1 cellular context compared by ENCODE assay signal in the genomic region with DNA sequence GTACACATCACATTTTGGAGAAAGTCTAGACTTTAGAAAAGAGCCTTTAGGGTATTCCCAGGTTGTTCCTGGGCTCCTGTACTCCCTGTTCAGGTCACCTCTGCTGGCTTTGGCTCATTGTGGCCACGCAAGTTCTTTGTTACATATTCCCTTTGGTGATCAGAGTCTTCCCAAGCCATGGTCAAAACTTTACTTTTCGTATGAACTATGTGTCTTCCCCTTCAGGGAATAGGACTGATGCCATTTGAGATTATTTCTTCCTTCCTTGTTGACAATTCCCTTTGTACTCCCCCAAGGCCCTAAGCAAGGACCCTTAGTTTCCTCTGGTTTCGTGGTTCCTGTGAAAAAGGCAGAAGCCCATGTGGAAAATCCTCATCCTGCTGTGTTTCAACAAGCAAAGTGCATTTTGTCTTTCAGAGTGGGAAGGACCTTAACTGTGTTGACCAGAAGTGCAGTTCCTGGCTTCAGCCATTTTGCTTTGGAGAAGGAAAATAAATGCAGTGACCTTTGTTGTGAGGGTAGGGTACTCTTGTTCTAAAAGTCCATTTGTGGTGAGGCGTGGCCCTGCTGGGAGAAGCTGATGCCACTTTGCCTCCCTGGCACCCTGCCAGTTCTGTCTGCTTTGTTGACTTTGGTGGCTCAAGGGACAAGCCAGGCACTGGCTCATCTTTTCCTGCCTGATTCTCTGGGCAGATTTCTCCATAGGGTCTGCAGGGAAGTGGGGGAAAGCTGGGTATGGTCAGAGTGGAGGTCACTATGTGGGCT.
TF ChIP-seq lines count a peak whose summit lies in the region.

No MANE protein-coding gene starts in this region.

TF ChIP-seq in HepG2, 621 proteins besides CTCF, POLR2A, EP300 and RAD21 (continued from another document and continues in another):
- TF ChIP-seq, protein P1, sequence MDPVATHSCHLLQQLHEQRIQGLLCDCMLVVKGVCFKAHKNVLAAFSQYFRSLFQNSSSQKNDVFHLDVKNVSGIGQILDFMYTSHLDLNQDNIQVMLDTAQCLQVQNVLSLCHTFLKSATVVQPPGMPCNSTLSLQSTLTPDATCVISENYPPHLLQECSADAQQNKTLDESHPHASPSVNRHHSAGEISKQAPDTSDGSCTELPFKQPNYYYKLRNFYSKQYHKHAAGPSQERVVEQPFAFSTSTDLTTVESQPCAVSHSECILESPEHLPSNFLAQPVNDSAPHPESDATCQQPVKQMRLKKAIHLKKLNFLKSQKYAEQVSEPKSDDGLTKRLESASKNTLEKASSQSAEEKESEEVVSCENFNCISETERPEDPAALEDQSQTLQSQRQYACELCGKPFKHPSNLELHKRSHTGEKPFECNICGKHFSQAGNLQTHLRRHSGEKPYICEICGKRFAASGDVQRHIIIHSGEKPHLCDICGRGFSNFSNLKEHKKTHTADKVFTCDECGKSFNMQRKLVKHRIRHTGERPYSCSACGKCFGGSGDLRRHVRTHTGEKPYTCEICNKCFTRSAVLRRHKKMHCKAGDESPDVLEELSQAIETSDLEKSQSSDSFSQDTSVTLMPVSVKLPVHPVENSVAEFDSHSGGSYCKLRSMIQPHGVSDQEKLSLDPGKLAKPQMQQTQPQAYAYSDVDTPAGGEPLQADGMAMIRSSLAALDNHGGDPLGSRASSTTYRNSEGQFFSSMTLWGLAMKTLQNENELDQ (CRISPR knock-in tag; IDR thresholded peaks at IDR 0.05; ENCODE audit: borderline replicate concordance): no peak
- TF ChIP-seq KLF16 (CRISPR knock-in tag; IDR thresholded peaks at IDR 0.05) (0 out of 4 replicates have a peak, but pooled peaks of 1 of the 2 experiments have one; percentile 23), MTERF4 (CRISPR knock-in tag; IDR thresholded peaks at IDR 0.05) (no peak), TAF1 (CRISPR knock-in tag; IDR thresholded peaks at IDR 0.05) (no peak), FOXC1 (CRISPR knock-in tag; IDR thresholded peaks at IDR 0.05; ENCODE audit: borderline replicate concordance) (no peak), STAT6 (CRISPR knock-in tag; IDR thresholded peaks at IDR 0.05; ENCODE audit: borderline replicate concordance) (no peak), CREB1 (IDR thresholded peaks at IDR 0.05) (no peak), CREB1 (CRISPR knock-in tag; IDR thresholded peaks at IDR 0.05) (peak; percentile 60), ZNF331 (CRISPR knock-in tag; IDR thresholded peaks at IDR 0.05) (peak; percentile 76), HNRNPH1 (optimal IDR thresholded peaks at IDR 0.05; ENCODE audit: low read depth, low read length) (no peak), ZNF644 (CRISPR knock-in tag; IDR thresholded peaks at IDR 0.05; ENCODE audit: low read depth) (peak; percentile 74), NAIF1 (CRISPR knock-in tag; IDR thresholded peaks at IDR 0.05; ENCODE audit: borderline replicate concordance) (no peak), JARID2 (CRISPR knock-in tag; IDR thresholded peaks at IDR 0.05; ENCODE audit: insufficient replicate concordance) (no peak), ZFP36L2 (CRISPR knock-in tag; IDR thresholded peaks at IDR 0.05) (no peak), PHF20 (CRISPR knock-in tag; IDR thresholded peaks at IDR 0.05) (no peak), ZNF670 (CRISPR knock-in tag; IDR thresholded peaks at IDR 0.05; ENCODE audit: borderline replicate concordance) (no peak), MXD1 (CRISPR knock-in tag; IDR thresholded peaks at IDR 0.05) (no peak), SCMH1 (CRISPR knock-in tag; IDR thresholded peaks at IDR 0.05; ENCODE audit: borderline replicate concordance) (no peak), SRY (CRISPR knock-in tag; IDR thresholded peaks at IDR 0.05) (no peak), CC2D1A (CRISPR knock-in tag; IDR thresholded peaks at IDR 0.05) (no peak), SP2 (CRISPR knock-in tag; IDR thresholded peaks at IDR 0.05) (no peak), TBX2 (CRISPR knock-in tag; IDR thresholded peaks at IDR 0.05; ENCODE audit: borderline replicate concordance) (peak; percentile 69; the same call in 1 of the 2 replicates), MTF1 (CRISPR knock-in tag; IDR thresholded peaks at IDR 0.05) (no peak), SNRNP70 (IDR thresholded peaks at IDR 0.05; ENCODE audit: low read depth, low read length) (no peak), PITX1 (CRISPR knock-in tag; IDR thresholded peaks at IDR 0.05) (peak; percentile 74), POGK (CRISPR knock-in tag; conservative IDR thresholded peaks at IDR 0.05) (no peak), NFRKB (IDR thresholded peaks at IDR 0.05) (no peak), REPIN1 (CRISPR knock-in tag; IDR thresholded peaks at IDR 0.05; ENCODE audit: borderline replicate concordance, low read depth) (no peak; the same call in 1 of the 2 replicates), ZNF781 (CRISPR knock-in tag; IDR thresholded peaks at IDR 0.05; ENCODE audit: borderline replicate concordance, not compliant biosample characterization) (peak; percentile 66), MTA1 (CRISPR knock-in tag; IDR thresholded peaks at IDR 0.05; ENCODE audit: borderline replicate concordance) (peak; percentile 85; the same call in 1 of the 2 replicates), KDM5B (CRISPR knock-in tag; IDR thresholded peaks at IDR 0.05; ENCODE audit: borderline replicate concordance) (no peak), MED1 (CRISPR knock-in tag; IDR thresholded peaks at IDR 0.05) (peak; percentile 74; the same call in 1 of the 2 replicates), SP140L (CRISPR knock-in tag; IDR thresholded peaks at IDR 0.05; ENCODE audit: borderline replicate concordance) (no peak), RARA (CRISPR knock-in tag; IDR thresholded peaks at IDR 0.05) (peak; percentile 67), ZNF20 (CRISPR knock-in tag; IDR thresholded peaks at IDR 0.05) (no peak), BRCA1 (CRISPR knock-in tag; IDR thresholded peaks at IDR 0.05) (peak; percentile 69; the same call in 1 of the 2 replicates), ZSCAN21 (CRISPR knock-in tag; IDR thresholded peaks at IDR 0.05; ENCODE audit: borderline replicate concordance) (no peak), PRMT3 (CRISPR knock-in tag; IDR thresholded peaks at IDR 0.05; ENCODE audit: borderline replicate concordance, low read depth) (no peak)
- TF ChIP-seq, protein P2, sequence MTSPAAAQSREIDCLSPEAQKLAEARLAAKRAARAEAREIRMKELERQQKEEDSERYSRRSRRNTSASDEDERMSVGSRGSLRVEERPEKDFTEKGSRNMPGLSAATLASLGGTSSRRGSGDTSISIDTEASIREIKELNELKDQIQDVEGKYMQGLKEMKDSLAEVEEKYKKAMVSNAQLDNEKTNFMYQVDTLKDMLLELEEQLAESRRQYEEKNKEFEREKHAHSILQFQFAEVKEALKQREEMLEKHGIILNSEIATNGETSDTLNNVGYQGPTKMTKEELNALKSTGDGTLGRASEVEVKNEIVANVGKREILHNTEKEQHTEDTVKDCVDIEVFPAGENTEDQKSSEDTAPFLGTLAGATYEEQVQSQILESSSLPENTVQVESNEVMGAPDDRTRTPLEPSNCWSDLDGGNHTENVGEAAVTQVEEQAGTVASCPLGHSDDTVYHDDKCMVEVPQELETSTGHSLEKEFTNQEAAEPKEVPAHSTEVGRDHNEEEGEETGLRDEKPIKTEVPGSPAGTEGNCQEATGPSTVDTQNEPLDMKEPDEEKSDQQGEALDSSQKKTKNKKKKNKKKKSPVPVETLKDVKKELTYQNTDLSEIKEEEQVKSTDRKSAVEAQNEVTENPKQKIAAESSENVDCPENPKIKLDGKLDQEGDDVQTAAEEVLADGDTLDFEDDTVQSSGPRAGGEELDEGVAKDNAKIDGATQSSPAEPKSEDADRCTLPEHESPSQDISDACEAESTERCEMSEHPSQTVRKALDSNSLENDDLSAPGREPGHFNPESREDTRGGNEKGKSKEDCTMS (CRISPR knock-in tag; conservative IDR thresholded peaks at IDR 0.05): no peak
- TF ChIP-seq, protein P3, sequence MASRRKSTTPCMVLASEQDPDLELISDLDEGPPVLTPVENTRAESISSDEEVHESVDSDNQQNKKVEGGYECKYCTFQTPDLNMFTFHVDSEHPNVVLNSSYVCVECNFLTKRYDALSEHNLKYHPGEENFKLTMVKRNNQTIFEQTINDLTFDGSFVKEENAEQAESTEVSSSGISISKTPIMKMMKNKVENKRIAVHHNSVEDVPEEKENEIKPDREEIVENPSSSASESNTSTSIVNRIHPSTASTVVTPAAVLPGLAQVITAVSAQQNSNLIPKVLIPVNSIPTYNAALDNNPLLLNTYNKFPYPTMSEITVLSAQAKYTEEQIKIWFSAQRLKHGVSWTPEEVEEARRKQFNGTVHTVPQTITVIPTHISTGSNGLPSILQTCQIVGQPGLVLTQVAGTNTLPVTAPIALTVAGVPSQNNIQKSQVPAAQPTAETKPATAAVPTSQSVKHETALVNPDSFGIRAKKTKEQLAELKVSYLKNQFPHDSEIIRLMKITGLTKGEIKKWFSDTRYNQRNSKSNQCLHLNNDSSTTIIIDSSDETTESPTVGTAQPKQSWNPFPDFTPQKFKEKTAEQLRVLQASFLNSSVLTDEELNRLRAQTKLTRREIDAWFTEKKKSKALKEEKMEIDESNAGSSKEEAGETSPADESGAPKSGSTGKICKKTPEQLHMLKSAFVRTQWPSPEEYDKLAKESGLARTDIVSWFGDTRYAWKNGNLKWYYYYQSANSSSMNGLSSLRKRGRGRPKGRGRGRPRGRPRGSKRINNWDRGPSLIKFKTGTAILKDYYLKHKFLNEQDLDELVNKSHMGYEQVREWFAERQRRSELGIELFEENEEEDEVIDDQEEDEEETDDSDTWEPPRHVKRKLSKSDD (CRISPR knock-in tag; IDR thresholded peaks at IDR 0.05; ENCODE audit: low read depth): no peak
- TF ChIP-seq, protein P4, sequence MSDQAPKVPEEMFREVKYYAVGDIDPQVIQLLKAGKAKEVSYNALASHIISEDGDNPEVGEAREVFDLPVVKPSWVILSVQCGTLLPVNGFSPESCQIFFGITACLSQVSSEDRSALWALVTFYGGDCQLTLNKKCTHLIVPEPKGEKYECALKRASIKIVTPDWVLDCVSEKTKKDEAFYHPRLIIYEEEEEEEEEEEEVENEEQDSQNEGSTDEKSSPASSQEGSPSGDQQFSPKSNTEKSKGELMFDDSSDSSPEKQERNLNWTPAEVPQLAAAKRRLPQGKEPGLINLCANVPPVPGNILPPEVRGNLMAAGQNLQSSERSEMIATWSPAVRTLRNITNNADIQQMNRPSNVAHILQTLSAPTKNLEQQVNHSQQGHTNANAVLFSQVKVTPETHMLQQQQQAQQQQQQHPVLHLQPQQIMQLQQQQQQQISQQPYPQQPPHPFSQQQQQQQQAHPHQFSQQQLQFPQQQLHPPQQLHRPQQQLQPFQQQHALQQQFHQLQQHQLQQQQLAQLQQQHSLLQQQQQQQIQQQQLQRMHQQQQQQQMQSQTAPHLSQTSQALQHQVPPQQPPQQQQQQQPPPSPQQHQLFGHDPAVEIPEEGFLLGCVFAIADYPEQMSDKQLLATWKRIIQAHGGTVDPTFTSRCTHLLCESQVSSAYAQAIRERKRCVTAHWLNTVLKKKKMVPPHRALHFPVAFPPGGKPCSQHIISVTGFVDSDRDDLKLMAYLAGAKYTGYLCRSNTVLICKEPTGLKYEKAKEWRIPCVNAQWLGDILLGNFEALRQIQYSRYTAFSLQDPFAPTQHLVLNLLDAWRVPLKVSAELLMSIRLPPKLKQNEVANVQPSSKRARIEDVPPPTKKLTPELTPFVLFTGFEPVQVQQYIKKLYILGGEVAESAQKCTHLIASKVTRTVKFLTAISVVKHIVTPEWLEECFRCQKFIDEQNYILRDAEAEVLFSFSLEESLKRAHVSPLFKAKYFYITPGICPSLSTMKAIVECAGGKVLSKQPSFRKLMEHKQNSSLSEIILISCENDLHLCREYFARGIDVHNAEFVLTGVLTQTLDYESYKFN (CRISPR knock-in tag; conservative IDR thresholded peaks at IDR 0.05): peak; percentile 79
- TF ChIP-seq, protein P5, sequence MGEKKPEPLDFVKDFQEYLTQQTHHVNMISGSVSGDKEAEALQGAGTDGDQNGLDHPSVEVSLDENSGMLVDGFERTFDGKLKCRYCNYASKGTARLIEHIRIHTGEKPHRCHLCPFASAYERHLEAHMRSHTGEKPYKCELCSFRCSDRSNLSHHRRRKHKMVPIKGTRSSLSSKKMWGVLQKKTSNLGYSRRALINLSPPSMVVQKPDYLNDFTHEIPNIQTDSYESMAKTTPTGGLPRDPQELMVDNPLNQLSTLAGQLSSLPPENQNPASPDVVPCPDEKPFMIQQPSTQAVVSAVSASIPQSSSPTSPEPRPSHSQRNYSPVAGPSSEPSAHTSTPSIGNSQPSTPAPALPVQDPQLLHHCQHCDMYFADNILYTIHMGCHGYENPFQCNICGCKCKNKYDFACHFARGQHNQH (CRISPR knock-in tag; IDR thresholded peaks at IDR 0.05): peak; percentile 78; the same call in 1 of the 2 replicates
